ENCODE assay signal across 8 cellular contexts in genomic region chrX:40537310-40537709, GRCh38.
"Had no signal": no experiment of that assay in that cellular context is flagged by ENCODE, and none has a peak within 500 bp of the region (broad histone marks: within the 10 kb centered on the region; RNA-seq: fewer than 3 reads in every experiment).

No MANE protein-coding gene starts in this region.

- FAIRE-seq: HepG2, HTR-8/SVneo had no signal

- ATAC-seq: HepG2 had no signal

- DNase-seq: IMR-90, KBM-7, KG1 had no signal

- H3K27ac Mint-ChIP-seq: IgD-negative memory B cell had no signal

- H3K4me2 ChIP-seq: KMS-11 had no signal

- H3K9me3 Mint-ChIP-seq: IgD-negative memory B cell had no signal

- H3K27ac ChIP-seq: HL-60, KMS-11 had no signal

- H3K36me3 Mint-ChIP-seq: IgD-negative memory B cell had no signal

- H3K4me3 Mint-ChIP-seq: IgD-negative memory B cell had no signal

- H3K9ac ChIP-seq: KMS-11 had no signal
